Comparison of ENCODE assay signal across 1 cellular context in the genomic region with DNA sequence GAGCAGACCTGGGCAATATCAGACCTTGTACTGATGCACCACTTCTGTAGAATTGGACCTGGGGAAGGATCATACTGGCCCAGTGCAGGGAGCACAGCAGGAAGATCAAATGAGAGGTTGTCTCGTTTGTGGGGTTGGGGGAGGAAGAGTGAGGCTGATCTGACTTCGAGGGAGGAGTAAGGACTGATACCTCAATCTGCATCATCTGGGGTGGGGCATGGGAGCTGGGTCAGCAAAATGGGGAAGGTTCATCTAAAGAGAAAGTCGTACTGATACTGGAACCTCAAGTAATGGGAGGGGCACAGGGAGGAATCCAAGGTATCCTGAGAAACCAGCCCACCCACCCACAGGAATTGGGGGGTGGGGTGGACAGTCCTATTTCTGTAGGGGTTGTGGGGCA.
TF ChIP-seq lines count a peak whose summit lies in the region.

No MANE protein-coding gene starts in this region.

TF ChIP-seq in HEK293, 187 proteins besides CTCF, POLR2A, EP300 and RAD21:
- TF ChIP-seq ZIC2 (tag by site-specific recombination; IDR thresholded peaks at IDR 0.05) (no peak), ZNF133 (tag by site-specific recombination; IDR thresholded peaks at IDR 0.05) (peak; percentile 34; the same call in 1 of the 2 replicates)
